Comparison of ENCODE assay signal across 8 cellular contexts in the genomic region with DNA sequence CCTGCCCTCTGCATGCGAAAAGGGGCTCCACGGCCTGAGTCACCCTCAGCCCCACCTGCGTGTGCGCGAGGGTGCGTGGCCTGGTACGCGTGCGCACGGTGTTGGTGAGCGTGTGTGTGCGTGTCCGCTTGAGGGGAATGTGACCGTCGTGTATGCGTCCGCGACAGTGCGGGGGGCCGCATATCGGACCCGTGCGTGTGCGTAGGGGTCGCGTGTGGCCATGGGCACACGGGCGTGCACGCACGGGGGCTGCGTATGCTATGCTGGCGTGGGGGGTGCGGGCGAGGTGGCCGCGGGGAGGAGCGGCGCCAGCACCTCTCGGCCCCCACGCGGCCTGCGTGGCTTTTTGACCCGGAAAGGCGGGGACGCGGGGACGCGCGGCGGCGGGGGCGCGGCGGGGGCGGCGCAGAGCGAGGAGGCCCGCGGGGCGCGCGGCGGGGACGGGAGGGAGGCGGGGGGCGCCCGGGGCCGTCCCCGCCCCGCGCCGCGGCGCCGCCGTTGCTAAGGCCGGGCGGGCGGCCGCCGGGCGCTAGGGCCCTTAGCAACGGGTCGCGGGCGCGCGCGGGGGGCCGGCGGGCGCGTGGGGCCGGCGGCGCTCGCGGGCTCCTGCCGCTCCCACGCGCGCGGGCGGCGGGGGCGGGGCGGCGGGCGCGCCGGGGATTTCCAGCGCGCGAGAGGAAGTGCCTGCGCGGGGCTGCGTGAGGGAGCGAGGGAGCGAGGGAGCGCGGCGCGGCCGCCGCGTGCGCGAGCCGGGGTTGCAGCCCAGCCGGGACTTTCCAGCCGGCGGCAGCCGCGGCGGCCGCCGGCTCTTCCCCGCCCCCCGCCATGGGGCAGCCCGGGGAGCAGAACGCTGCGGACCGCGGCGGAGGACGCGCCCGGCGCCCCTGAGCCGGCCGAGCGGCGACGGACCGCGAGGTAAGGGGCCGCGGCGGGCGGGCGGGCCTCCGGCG.
DNase-seq lines count a peak whose midpoint lies in the region; ATAC-seq lines count a peak whose summit lies in the region.

A gene with protein sequence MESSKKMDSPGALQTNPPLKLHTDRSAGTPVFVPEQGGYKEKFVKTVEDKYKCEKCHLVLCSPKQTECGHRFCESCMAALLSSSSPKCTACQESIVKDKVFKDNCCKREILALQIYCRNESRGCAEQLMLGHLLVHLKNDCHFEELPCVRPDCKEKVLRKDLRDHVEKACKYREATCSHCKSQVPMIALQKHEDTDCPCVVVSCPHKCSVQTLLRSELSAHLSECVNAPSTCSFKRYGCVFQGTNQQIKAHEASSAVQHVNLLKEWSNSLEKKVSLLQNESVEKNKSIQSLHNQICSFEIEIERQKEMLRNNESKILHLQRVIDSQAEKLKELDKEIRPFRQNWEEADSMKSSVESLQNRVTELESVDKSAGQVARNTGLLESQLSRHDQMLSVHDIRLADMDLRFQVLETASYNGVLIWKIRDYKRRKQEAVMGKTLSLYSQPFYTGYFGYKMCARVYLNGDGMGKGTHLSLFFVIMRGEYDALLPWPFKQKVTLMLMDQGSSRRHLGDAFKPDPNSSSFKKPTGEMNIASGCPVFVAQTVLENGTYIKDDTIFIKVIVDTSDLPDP (plus strand): TSS at position 689 of the 950 bp plus-strand sequence. CDS start 92,753 bp downstream, outside the sequence.

- peaks cover 9% of the 10 kb centered on the region for H3K4me1 ChIP-seq in NT2/D1 (ENCODE audit: insufficient read depth, insufficient read length)
- peaks cover 4% of the 10 kb centered on the region for H3K4me1 ChIP-seq in mucosa of stomach (ENCODE audit: control insufficient read depth, insufficient read depth, low read length)

- H3K9ac ChIP-seq in NT2/D1 (ENCODE audit: insufficient read length, low read depth) (peak within 1 kb of the TSS; percentile 81), mucosa of stomach (ENCODE audit: low read length) (peak within 1 kb of the TSS; percentile 79)

- peaks cover 4% of the 10 kb centered on the region for H3K36me3 ChIP-seq in NT2/D1 (ENCODE audit: insufficient read depth, insufficient read length, low read length)
- no peaks in the 10 kb centered on the region for H3K36me3 ChIP-seq in mucosa of stomach (ENCODE audit: control insufficient read depth, insufficient read depth, low read length)

- H3K27me3 ChIP-seq in NT2/D1 (ENCODE audit: insufficient read depth, insufficient read length): peaks cover 9% of the 10 kb centered on the region
- H3K27me3 ChIP-seq in mucosa of stomach (ENCODE audit: control insufficient read depth, insufficient read depth, low read length): no peaks in the 10 kb centered on the region

- DNase-seq in NCI-H1092 treated with DMSO at 0.1 percent for 48 hours (lab: John Stamatoyannopoulos, UW) (peak; percentile 34), NCI-H1092 (lab: John Stamatoyannopoulos, UW) (no peak), NT2/D1 (ENCODE audit: low read depth, low spot score) (no peak), activated T-cell treated with anti-CD3 and anti-CD28 coated beads for 48 hours (ENCODE audit: low read depth) (peak; percentile 82), epithelial cell of prostate (ENCODE audit: low read depth, low spot score) (no peak)
- DNase-seq in stimulated activated CD8-positive, alpha-beta memory T cell treated with anti-CD3 and anti-CD28 coated beads, Interleukin-4, amount 100 ng/mL, for 48 hours: peak; percentile 82

- peak within 1 kb of the TSS; percentile 53 for H3K4me3 ChIP-seq in NT2/D1 (ENCODE audit: insufficient read length, low read depth)
- peak within 1 kb of the TSS; percentile 16 for H3K4me3 ChIP-seq in mucosa of stomach (ENCODE audit: low read length)

- H3K27ac ChIP-seq in epithelial cell of prostate: peak within 1 kb of the TSS; percentile 62

- peak; percentile 42 for ATAC-seq in HG02870 (IDR thresholded peaks at IDR 0.05; ENCODE audit: unreplicated experiment)

- no peaks in the 10 kb centered on the region for H3K9me3 ChIP-seq in NT2/D1 (ENCODE audit: insufficient read depth, low read length)
- no peaks in the 10 kb centered on the region for H3K9me3 ChIP-seq in mucosa of stomach (ENCODE audit: control insufficient read depth, low read length)

Comparison
In these comparisons a context has a peak if more than half of its experiments do, and no peak if none do; other contexts are left out.
1. DNase-seq: peak in NCI-H1092 treated with DMSO at 0.1 percent for 48 hours (single experiment), activated T-cell treated with anti-CD3 and anti-CD28 coated beads for 48 hours (single experiment) and stimulated activated CD8-positive, alpha-beta memory T cell treated with anti-CD3 and anti-CD28 coated beads, Interleukin-4, amount 100 ng/mL, for 48 hours (single experiment); none in NCI-H1092 (single experiment), NT2/D1 (single experiment) and epithelial cell of prostate (single experiment).